8 cellular contexts compared by ENCODE assay signal in genomic region chr11:94543695-94544581, GRCh38.
DNase-seq lines count a peak whose midpoint lies in the region; ATAC-seq and TF ChIP-seq lines count a peak whose summit lies in the region.

FUT4 (plus strand) TSS chr11:94543921; CDS start chr11:94544134, 213 bp downstream.

- H3K27ac ChIP-seq in RWPE1 (peak within 1 kb of the TSS; percentile 93), substantia nigra (ENCODE audit: low read depth, low read length, poor library complexity, severe bottlenecking) (peak within 1 kb of the TSS; percentile 90)

- peak; percentile 93 for ATAC-seq in GM21528 (IDR thresholded peaks at IDR 0.05; ENCODE audit: low FRiP score, unreplicated experiment)

- H3K4me1 ChIP-seq in neuron (ENCODE audit: insufficient read depth, low read length), result no peaks in the 10 kb centered on the region

- peak within 1 kb of the TSS; percentile 57 to 62 for H3K4me3 ChIP-seq in foreskin fibroblast (ENCODE audit: low read depth in 1 of 2, low read length in 2 of 2)
- H3K4me3 ChIP-seq in neuron (ENCODE audit: low read length), result peak within 1 kb of the TSS; percentile 40

- peak within 1 kb of the TSS; percentile 89 for H2AFZ ChIP-seq in neuron (ENCODE audit: low read depth, low read length)

- CTCF ChIA-PET in RWPE1 (lab: Yijun Ruan, JAX), result interaction anchor here (0.6 kb wide), 1 partner anchor 241 kb away, joined by 3 read pairs; no protein-coding TSS in a partner anchor

- peaks cover 12% of the 10 kb centered on the region for H3K9me3 ChIP-seq in neuron (ENCODE audit: low read length)

- H3K36me3 ChIP-seq in neuron (ENCODE audit: insufficient read depth, low read length), result no peaks in the 10 kb centered on the region

- peaks cover 63% of the 10 kb centered on the region for H3K27me3 ChIP-seq in neuron (ENCODE audit: insufficient read depth, low read length)

- POLR2A ChIA-PET in RWPE1 (lab: Yijun Ruan, JAX; ENCODE audit: low non-redundant PET), result interaction anchor here (0.6 kb wide), 1 partner anchor 18 kb away, joined by 3 read pairs; no protein-coding TSS in a partner anchor

- TF ChIP-seq CTCF in RWPE1 (conservative IDR thresholded peaks at IDR 0.05; ENCODE audit: low read depth), result no peak
- TF ChIP-seq CTCF in foreskin fibroblast (IDR thresholded peaks at IDR 0.05; ENCODE audit: low read depth, low read length), result no peak

- DNase-seq in DMS79 treated with DMSO at 0.1 percent for 48 hours (lab: John Stamatoyannopoulos, UW) (peak; percentile 86), HuH-7.5 (ENCODE audit: low spot score) (peak; percentile 78), RWPE1 (ENCODE audit: low spot score) (peak; percentile 81), activated gamma-delta T cell treated with Interleukin-2 at 50 U/mL for 16 hours (peak; percentile 63), foreskin fibroblast (peak; percentile 81 to 93), substantia nigra (lab: John Stamatoyannopoulos, UW) (peak in 46 of 49 donors; percentile 22 to 83 (median 63))

Comparison
In these comparisons a context has a peak if more than half of its experiments do, and no peak if none do; other contexts are left out.
1. Peak in every context shown above with its lines: DNase-seq, ATAC-seq, H3K4me3 ChIP-seq and H3K27ac ChIP-seq.